In the genomic region with DNA sequence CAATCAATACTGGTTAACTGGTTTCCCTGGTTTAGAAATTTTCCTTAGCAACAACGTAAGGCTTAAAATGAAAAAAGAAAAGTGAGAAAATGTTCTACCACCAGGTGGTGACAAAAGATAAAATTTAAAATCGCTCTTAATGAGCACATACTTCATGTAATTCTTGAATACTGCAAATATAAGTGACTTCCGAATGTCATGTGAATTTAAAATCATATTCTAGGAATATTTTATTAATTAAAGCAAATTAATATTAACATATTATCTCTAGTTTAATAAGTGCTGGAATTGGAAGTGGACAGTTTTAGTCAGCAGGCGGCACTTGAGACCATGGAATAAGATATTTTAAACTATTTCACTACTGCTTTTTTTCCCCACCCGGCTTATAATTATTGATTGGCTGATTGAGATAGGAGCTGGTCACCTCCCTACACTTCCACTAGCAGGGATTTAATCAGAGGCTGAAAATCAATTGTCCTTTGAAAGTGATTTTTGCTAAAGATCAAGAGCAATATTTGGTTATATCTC, we compare ENCODE assay signal across 8 cellular contexts. TPM values are rescaled to one million over a fixed set of nuclear protein-coding genes. Genes with fewer than 3 reads are reported as not detected.
DNase-seq lines count a peak whose midpoint lies in the region; ATAC-seq and TF ChIP-seq lines count a peak whose summit lies in the region.

No MANE protein-coding gene starts in this region.

- ATAC-seq in HG03135 (IDR thresholded peaks at IDR 0.05; ENCODE audit: unreplicated experiment) (no peak), HG03520 (IDR thresholded peaks at IDR 0.05; ENCODE audit: unreplicated experiment) (no peak)

- H3K36me3 ChIP-seq in SU-DHL-6 (ENCODE audit: low read length), result no peaks in the 10 kb centered on the region
- H3K36me3 ChIP-seq in vagina, result no peaks in the 10 kb centered on the region

- H2AFZ ChIP-seq in SU-DHL-6 (ENCODE audit: low read depth, low read length, severe bottlenecking), result no peak overlapping the region

- H3K79me2 ChIP-seq in SU-DHL-6 (ENCODE audit: insufficient read depth, low read length), result no peaks in the 10 kb centered on the region

- H3K27ac ChIP-seq in SU-DHL-6 (ENCODE audit: low read depth, low read length) (no peak overlapping the region), vagina (no peak overlapping the region)

- DNase-seq in DMS53 (lab: John Stamatoyannopoulos, UW), result peak; percentile 73
- DNase-seq in LHCN-M2 (ENCODE audit: low read depth), result peak; percentile 60
- peak; percentile 50 for DNase-seq in iris pigment epithelial cell (ENCODE audit: low read depth)
- DNase-seq in vagina (ENCODE audit: extremely low spot score in 2 of 2), result no peak
- no peak for DNase-seq in NK-92 (lab: John Stamatoyannopoulos, UW; ENCODE audit: unreplicated experiment)

- H3K4me3 ChIP-seq in SU-DHL-6 (ENCODE audit: insufficient read depth, low read length, poor library complexity, severe bottlenecking), result no peak overlapping the region
- H3K4me3 ChIP-seq in vagina, result no peak overlapping the region

- no peaks in the 10 kb centered on the region for H4K20me1 ChIP-seq in SU-DHL-6 (ENCODE audit: low read depth, low read length)

- H3K9me2 ChIP-seq in SU-DHL-6 (replicated peaks; ENCODE audit: insufficient read depth, low read length), result no peaks in the 10 kb centered on the region

- peak overlapping the region; percentile 22 for H3K4me2 ChIP-seq in SU-DHL-6 (ENCODE audit: low read depth, low read length, poor library complexity, severe bottlenecking)

- H3K9ac ChIP-seq in SU-DHL-6 (ENCODE audit: low read length), result no peak overlapping the region

- no peak for TF ChIP-seq POLR2A in vagina (IDR thresholded peaks at IDR 0.05)

- peak; percentile 58 for TF ChIP-seq CTCF in SU-DHL-6 (IDR thresholded peaks at IDR 0.05; ENCODE audit: insufficient read depth, low read length, poor library complexity, severe bottlenecking)
- TF ChIP-seq CTCF in vagina (IDR thresholded peaks at IDR 0.05), result peak; percentile 91 to 94 (median 94)

- H3F3A ChIP-seq in SU-DHL-6 (ENCODE audit: insufficient read depth), result no peaks in the 10 kb centered on the region

- intact Hi-C loops in vagina (cut with DNase I), result loop anchor here (5.0 to 10.0 kb wide), 2 partner anchors 715 to 852 kb away; no protein-coding TSS in a partner anchor

- no peaks in the 10 kb centered on the region for H3K9me3 ChIP-seq in SU-DHL-6 (ENCODE audit: insufficient read depth, low read length)
- no peaks in the 10 kb centered on the region for H3K9me3 ChIP-seq in vagina

- H3K27me3 ChIP-seq in SU-DHL-6 (ENCODE audit: low read length) (no peaks in the 10 kb centered on the region), vagina (no peaks in the 10 kb centered on the region)

- H3K4me1 ChIP-seq in vagina, result peaks cover 4% of the 10 kb centered on the region

RNA-seq across cellular contexts. Expression of gene ADAMTS1, which starts 5.0 kb away (rescaled TPM):
- total RNA-seq in LHCN-M2 (2014; rRNA removed), result 82.8 and 101 TPM in 2 replicates
- polyA plus RNA-seq in LHCN-M2 (2012), result 75.9 TPM
- 241 TPM for total RNA-seq in vagina

Comparison
In these comparisons a context has a peak if more than half of its experiments do, and no peak if none do; other contexts are left out.
1. DNase-seq: peak in DMS53 (single experiment), LHCN-M2 (single experiment) and iris pigment epithelial cell (single experiment); none in vagina (0 of 2) and NK-92 (single experiment).